ENCODE assay signal across 8 cellular contexts in the genomic region with DNA sequence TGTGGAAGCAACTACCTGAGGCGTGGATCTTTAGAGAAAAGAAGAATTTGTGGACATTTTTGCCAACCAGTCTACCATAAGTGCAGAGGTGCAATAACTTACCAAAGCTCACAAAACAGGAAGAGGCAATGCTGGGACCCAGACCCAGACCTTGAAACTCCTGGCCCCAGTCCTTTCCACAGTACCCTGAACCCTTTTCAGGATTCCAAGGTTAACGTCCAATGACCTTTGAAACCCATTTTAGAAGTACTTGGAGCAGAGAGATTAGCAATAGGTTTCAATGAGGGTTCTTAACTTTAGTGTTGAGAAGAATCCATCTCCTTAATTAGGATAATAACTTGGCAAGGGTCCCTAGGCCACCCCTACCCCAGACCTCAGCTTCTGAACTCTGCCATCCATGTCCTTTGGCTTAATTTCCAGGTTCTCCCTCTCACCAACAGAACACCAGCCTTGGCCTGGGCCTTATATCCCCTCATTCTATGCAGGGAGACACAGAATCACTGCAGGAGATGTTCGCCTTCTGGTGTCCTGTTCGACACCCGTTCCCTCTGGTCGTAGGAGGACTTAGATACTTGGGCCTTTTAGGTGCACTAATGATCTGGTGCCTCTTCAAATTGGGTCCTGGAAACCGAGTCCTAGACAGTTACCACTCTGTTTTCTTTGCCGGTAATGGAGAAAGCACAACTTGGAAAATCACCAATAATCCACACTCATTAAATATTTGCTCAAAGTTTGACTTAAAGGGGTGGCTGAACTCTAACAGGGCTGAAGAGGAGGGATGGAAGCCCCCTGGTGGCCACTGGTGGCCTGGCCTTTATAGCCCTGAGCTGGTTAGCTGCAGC. TPM values are rescaled to one million over a fixed set of nuclear protein-coding genes. Genes with fewer than 3 reads are reported as not detected.
DNase-seq lines count a peak whose midpoint lies in the region; ATAC-seq and TF ChIP-seq lines count a peak whose summit lies in the region.

No MANE protein-coding gene starts in this region.

- DNase-seq in GM10248 (ENCODE audit: extremely low spot score) (peak; percentile 52), H4 (ENCODE audit: low spot score) (peak; percentile 53), NAMALWA (ENCODE audit: low spot score) (peak; percentile 56), choroid plexus epithelial cell (ENCODE audit: low read depth) (peak; percentile 76), lung microvascular endothelial cell (ENCODE audit: low read depth in 2 of 2) (peak; percentile 64 to 65), NCI-H2107 (lab: John Stamatoyannopoulos, UW) (no peak)
- DNase-seq in stimulated activated CD8-positive, alpha-beta memory T cell treated with anti-CD3 and anti-CD28 coated beads, Interleukin-4, amount 100 ng/mL, for 48 hours: peak; percentile 79

- TF ChIP-seq CTCF in GM10248 (IDR thresholded peaks at IDR 0.05; ENCODE audit: control extremely low read depth, extremely low read depth, low read depth, missing control alignments) (peak; percentile 63), choroid plexus epithelial cell (conservative IDR thresholded peaks at IDR 0.05; ENCODE audit: low read depth, low read length) (peak; percentile 96)

- ATAC-seq in activated CD4-positive, CD25-positive, alpha-beta regulatory T cell treated with anti-CD3 and anti-CD28 coated beads, Interleukin-2, amount 50 U/mL, for 24 hours: peak; percentile 78 to 91

- POLR2A ChIA-PET in GM10248 (lab: Yijun Ruan, JAX): no interaction called here

- H3K4me3 ChIP-seq in choroid plexus epithelial cell (ENCODE audit: low read depth, low read length): no peak overlapping the region

- CTCF ChIA-PET in GM10248 (lab: Yijun Ruan, JAX): interaction anchor here (0.7 to 2.2 kb wide), 24 partner anchors 9 to 337 kb away, joined by 3 to 10 read pairs (median 4); no protein-coding TSS in a partner anchor

RNA-seq across cellular contexts. Expression of gene ISM1, which starts 40.6 kb away (rescaled TPM):
- total RNA-seq in H4 (2014; rRNA removed; shearing (Covaris generic)): 0.35 and 0.47 TPM in 2 replicates
- total RNA-seq in lung microvascular endothelial cell: under 0.01 TPM in 1 of 2 replicates, not detected in the other
